8 cellular contexts compared by ENCODE assay signal in the genomic region with DNA sequence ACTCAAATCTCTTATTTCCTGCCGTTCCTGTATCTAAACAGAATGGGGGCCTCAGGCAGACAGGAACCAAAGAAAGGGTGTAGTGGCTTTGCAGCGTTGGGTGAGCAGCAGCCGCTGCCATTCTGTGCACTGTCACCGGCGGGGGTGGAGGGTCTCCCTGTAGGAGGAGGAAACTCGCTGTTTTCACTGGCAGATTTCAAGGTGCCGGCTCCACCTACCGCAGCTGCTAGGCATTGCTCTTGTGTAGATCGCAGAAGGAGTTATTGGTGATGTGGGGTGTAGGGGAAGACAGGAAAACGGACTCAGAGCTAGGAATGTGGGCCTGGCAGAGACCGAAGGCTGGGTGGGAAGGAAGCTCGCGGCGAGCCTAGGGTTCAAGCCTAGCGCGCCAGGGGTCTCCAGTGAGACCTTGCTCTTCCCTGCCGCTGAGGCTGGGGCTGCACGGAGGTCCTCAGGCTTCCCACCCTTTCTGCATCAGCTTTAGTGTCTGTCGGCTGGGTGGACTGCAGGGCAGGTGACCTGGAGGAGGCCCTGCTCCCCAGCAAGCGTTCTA. TPM values are rescaled to one million over a fixed set of nuclear protein-coding genes. Genes with fewer than 3 reads are reported as not detected.
DNase-seq lines count a peak whose midpoint lies in the region; ATAC-seq and TF ChIP-seq lines count a peak whose summit lies in the region.

No MANE protein-coding gene starts in this region.

- TF ChIP-seq CTCF in A673 (conservative IDR thresholded peaks at IDR 0.05; ENCODE audit: low read depth, low read length) = peak; percentile 81
- peak; percentile 90 for TF ChIP-seq CTCF in chondrocyte (IDR thresholded peaks at IDR 0.05)

- H3K4me1 ChIP-seq in A673 (ENCODE audit: insufficient read depth, low read length, poor library complexity, severe bottlenecking) = peaks cover 15% of the 10 kb centered on the region

- H3K27me3 Mint-ChIP-seq in chondrocyte (ENCODE audit: low read depth) = no peaks in the 10 kb centered on the region

- no TSS peak for BruUV-seq in A673 (replicated peaks; lab: Mats Ljungman, UMichigan)

- H3K4me3 ChIP-seq in A673 (ENCODE audit: low read depth, low read length, poor library complexity, severe bottlenecking) = peak overlapping the region; percentile 12

- H3K4me1 Mint-ChIP-seq in chondrocyte (ENCODE audit: low read depth) = peaks cover 26% of the 10 kb centered on the region

- no peaks in the 10 kb centered on the region for H3K9me3 Mint-ChIP-seq in chondrocyte (ENCODE audit: low read depth)

- no peaks in the 10 kb centered on the region for H3K36me3 ChIP-seq in A673 (ENCODE audit: insufficient read depth, low read length, poor library complexity, severe bottlenecking)

- H3K4me3 Mint-ChIP-seq in chondrocyte (ENCODE audit: unreplicated experiment) = peak overlapping the region; percentile 81

- peak overlapping the region; percentile 91 for H3K27ac Mint-ChIP-seq in chondrocyte (ENCODE audit: unreplicated experiment)

- intact Hi-C loops in A673 (cut with micrococcal nuclease; ENCODE audit: unreplicated experiment) = loop anchor here (2.0 to 10.0 kb wide), 2 partner anchors 252 to 290 kb away; partner anchors contain the start of gene ITSN1

- CTCF ChIA-PET in A673 (lab: Charles Lee) = interaction anchor here (0.6 kb wide), 1 partner anchor 194 kb away, joined by 3 read pairs; no protein-coding TSS in a partner anchor

- ATAC-seq in GM19397 (IDR thresholded peaks at IDR 0.05; ENCODE audit: unreplicated experiment) = peak; percentile 47
- no peak for ATAC-seq in GM18520 (IDR thresholded peaks at IDR 0.05; ENCODE audit: unreplicated experiment)

- POLR2A ChIA-PET in A673 (lab: Charles Lee; ENCODE audit: low non-redundant PET) = no interaction called here

- no peak overlapping the region for H3K27ac ChIP-seq in A673 (ENCODE audit: low read depth, low read length, poor library complexity, severe bottlenecking)

- DNase-seq in A673 (ENCODE audit: low spot score) (peak; percentile 94), NCI-H226 (peak; percentile 74), chondrocyte (ENCODE audit: low spot score) (no peak), left kidney (ENCODE audit: low read depth, low spot score) (peak; percentile 96)
- DNase-seq in activated CD4-positive, alpha-beta T cell treated with anti-CD3 and anti-CD28 coated beads for 1 hour = peak; percentile 48
- peak; percentile 18 to 54 (median 44) for DNase-seq in stimulated activated CD4-positive, alpha-beta T cell treated with anti-CD3 and anti-CD28 coated beads, Interleukin-1b, Interleukin-23, amount 100 ng/mL, for 24 hours (ENCODE audit: low read depth in 4 of 4, low spot score in 1 of 4)

- no peaks in the 10 kb centered on the region for H3K27me3 ChIP-seq in A673 (replicated peaks; ENCODE audit: insufficient read depth, low read depth, low read length, poor library complexity)

- no peaks in the 10 kb centered on the region for H3K36me3 Mint-ChIP-seq in chondrocyte (ENCODE audit: low read depth)

- H3K9me3 ChIP-seq in A673 (ENCODE audit: low read depth, low read length, poor library complexity, severe bottlenecking) = no peaks in the 10 kb centered on the region

RNA-seq across cellular contexts. Expression of gene ATP5PO, which starts 20.8 kb away (rescaled TPM):
- total RNA-seq in A673 (2021) (254 and 255 TPM in 2 replicates), chondrocyte (129 to 131 TPM (median 131 TPM) in 3 replicates)
